ENCODE assay signal across 1 cellular context in genomic region chr18:9861933-9862332, GRCh38.
TF ChIP-seq lines count a peak whose summit lies in the region.

No MANE protein-coding gene starts in this region.

TF ChIP-seq in GM12878, 131 proteins besides CTCF, POLR2A, EP300 and RAD21 (continued from another document):
- TF ChIP-seq ZNF687 (IDR thresholded peaks at IDR 0.05): no peak
